ENCODE assay signal across 12 cellular contexts in genomic region chr20:48359692-48360337, GRCh38.
A peak's percentile ranks its signal among the peaks of the same experiment; 100 is the strongest.
DNase-seq lines count a peak whose midpoint lies in the region; ATAC-seq lines count a peak whose summit lies in the region.
"Had no signal": no experiment of that assay in that cellular context is flagged by ENCODE, and none has a peak within 500 bp of the region (broad histone marks: within the 10 kb centered on the region; RNA-seq: fewer than 3 reads in every experiment).

No MANE protein-coding gene starts in this region.

- ATAC-seq in GM19035 (IDR thresholded peaks at IDR 0.05; ENCODE audit: unreplicated experiment) (peak; percentile 52), HG02870 (IDR thresholded peaks at IDR 0.05; ENCODE audit: unreplicated experiment) (peak; percentile 73)
- ATAC-seq: activated T-cell treated with anti-CD3 and anti-CD28 coated beads, Interleukin-2, amount 50 U/mL, for 72 hours had no signal

- H3K27ac ChIP-seq in BLaER1 = peak overlapping the region; percentile 31; the same call in 1 of the 2 replicates
- H3K27ac ChIP-seq: heart right ventricle, thoracic aorta had no signal

- DNase-seq in RPMI8226 = peak; percentile 21
- no peak for DNase-seq in foreskin melanocyte
- DNase-seq in SW 1271 (lab: John Stamatoyannopoulos, UW) = no peak
- DNase-seq in NCI-H2171 (lab: John Stamatoyannopoulos, UW) = no peak
- no peak for DNase-seq in AG20443 (ENCODE audit: low spot score)
- DNase-seq: activated T-cell treated with anti-CD3 and anti-CD28 coated beads, Interleukin-2, amount 50 U/mL, for 72 hours; heart right ventricle; NCI-H524 treated with DMSO at 0.1 percent for 48 hours had no signal

- 0 out of 2 replicates have a peak, but pooled peaks cover under 1% of the 10 kb centered on the region for H3K9me3 ChIP-seq in BLaER1
- H3K9me3 ChIP-seq: thoracic aorta had no signal

- H3K27me3 ChIP-seq in BLaER1 = no peaks in the 10 kb centered on the region
- H3K27me3 ChIP-seq: heart right ventricle had no signal

- peak overlapping the region; percentile 81 for H3K4me2 ChIP-seq in BLaER1

- peak overlapping the region; percentile 60; the same call in 1 of the 2 replicates for H3K9ac ChIP-seq in BLaER1

- no peaks in the 10 kb centered on the region for H4K20me1 ChIP-seq in BLaER1

- H3K36me3 ChIP-seq in BLaER1 = no peaks in the 10 kb centered on the region
- H3K36me3 ChIP-seq: heart right ventricle, thoracic aorta had no signal

- 0 out of 2 replicates have a peak overlapping the region, but pooled peaks have one; percentile 12 for H3K4me3 ChIP-seq in BLaER1
- H3K4me3 ChIP-seq: heart right ventricle, thoracic aorta had no signal

- H3K4me1 ChIP-seq in BLaER1 = peaks cover 39% of the 10 kb centered on the region
- H3K4me1 ChIP-seq: heart right ventricle had no signal
